Comparison of ENCODE assay signal across 8 cellular contexts in genomic region chr11:59216654-59217640, GRCh38. TPM values are rescaled to one million over a fixed set of nuclear protein-coding genes. Genes with fewer than 3 reads are reported as not detected.
A peak's percentile ranks its signal among the peaks of the same experiment; 100 is the strongest.
DNase-seq lines count a peak whose midpoint lies in the region; ATAC-seq and TF ChIP-seq lines count a peak whose summit lies in the region.

No MANE protein-coding gene starts in this region.

- peak overlapping the region in 1 of 2 donors; percentile 38 for H3K4me3 Mint-ChIP-seq in activated T-cell treated with anti-CD3 and anti-CD28 coated beads, Interleukin-2, amount 50 U/mL, for 72 hours
- H3K4me3 Mint-ChIP-seq in activated T-cell treated with anti-CD3 and anti-CD28 coated beads, Interleukin-2, amount 50 U/mL, for 24 hours = no peak overlapping the region

- peak; percentile 41 to 76 for ATAC-seq in activated T-cell treated with anti-CD3 and anti-CD28 coated beads, Interleukin-2, amount 50 U/mL, for 72 hours (replicated peaks in 1 of 2)
- ATAC-seq in HG02763 (IDR thresholded peaks at IDR 0.05; ENCODE audit: unreplicated experiment) = peak; percentile 89

- H3K27me3 Mint-ChIP-seq in activated T-cell treated with anti-CD3 and anti-CD28 coated beads, Interleukin-2, amount 50 U/mL, for 72 hours (ENCODE audit: low read depth) = peaks cover 8% of the 10 kb centered on the region
- H3K27me3 Mint-ChIP-seq in activated T-cell treated with anti-CD3 and anti-CD28 coated beads, Interleukin-2, amount 50 U/mL, for 24 hours = peaks cover 40% of the 10 kb centered on the region

- peaks cover 12% of the 10 kb centered on the region for H3K4me1 Mint-ChIP-seq in activated T-cell treated with anti-CD3 and anti-CD28 coated beads, Interleukin-2, amount 50 U/mL, for 72 hours (ENCODE audit: low read depth)
- peaks cover 13% of the 10 kb centered on the region for H3K4me1 Mint-ChIP-seq in activated T-cell treated with anti-CD3 and anti-CD28 coated beads, Interleukin-2, amount 50 U/mL, for 24 hours (ENCODE audit: low read depth)

- peaks cover 0 to 1% of the 10 kb centered on the region in 2 donors for H3K9me3 Mint-ChIP-seq in activated T-cell treated with anti-CD3 and anti-CD28 coated beads, Interleukin-2, amount 50 U/mL, for 72 hours
- no peaks in the 10 kb centered on the region for H3K9me3 Mint-ChIP-seq in activated T-cell treated with anti-CD3 and anti-CD28 coated beads, Interleukin-2, amount 50 U/mL, for 24 hours

- no peak overlapping the region for H3K27ac Mint-ChIP-seq in activated T-cell treated with anti-CD3 and anti-CD28 coated beads, Interleukin-2, amount 50 U/mL, for 72 hours
- no peak overlapping the region for H3K27ac Mint-ChIP-seq in activated T-cell treated with anti-CD3 and anti-CD28 coated beads, Interleukin-2, amount 50 U/mL, for 24 hours

- H3K4me3 ChIP-seq in NB4 (ENCODE audit: low read depth, low read length) (peak overlapping the region; percentile 17), fibroblast of the aortic adventitia (ENCODE audit: low read depth, low read length) (no peak overlapping the region)

- TF ChIP-seq CTCF in NB4 (IDR thresholded peaks at IDR 0.05; ENCODE audit: low read depth, low read length) (no peak), fibroblast of the aortic adventitia (IDR thresholded peaks at IDR 0.05; ENCODE audit: insufficient read depth, low read length) (no peak)

- H3K36me3 Mint-ChIP-seq in activated T-cell treated with anti-CD3 and anti-CD28 coated beads, Interleukin-2, amount 50 U/mL, for 72 hours (ENCODE audit: insufficient read depth in 2 of 2) = no peaks in the 10 kb centered on the region
- no peaks in the 10 kb centered on the region for H3K36me3 Mint-ChIP-seq in activated T-cell treated with anti-CD3 and anti-CD28 coated beads, Interleukin-2, amount 50 U/mL, for 24 hours (ENCODE audit: low read depth)

- TF ChIP-seq POLR2A in NB4 (IDR thresholded peaks at IDR 0.05; ENCODE audit: extremely low read depth, insufficient read length) = no peak

- DNase-seq in activated T-cell treated with anti-CD3 and anti-CD28 coated beads, Interleukin-2, amount 50 U/mL, for 72 hours = peak; percentile 8 to 9
- DNase-seq in activated T-cell treated with anti-CD3 and anti-CD28 coated beads, Interleukin-2, amount 50 U/mL, for 24 hours = no peak
- DNase-seq in NB4 (ENCODE audit: low read depth) = peak; percentile 62
- DNase-seq in fibroblast of the aortic adventitia (ENCODE audit: low read depth) = peak; percentile 29
- peak; percentile 30 for DNase-seq in superior temporal gyrus (ENCODE audit: extremely low spot score)
- DNase-seq in NCI-H2196 (lab: John Stamatoyannopoulos, UW; ENCODE audit: unreplicated experiment) = no peak
- no peak for DNase-seq in NCI-H446 treated with DMSO at 0.1 percent for 48 hours (lab: John Stamatoyannopoulos, UW)

RNA-seq across cellular contexts. Expression of gene MPEG1, which starts 4.2 kb away (rescaled TPM):
- under 1 TPM in 1 of 2 donors, not detected in 1; 0.05 TPM for total RNA-seq in activated T-cell treated with anti-CD3 and anti-CD28 coated beads, Interleukin-2, amount 50 U/mL, for 72 hours
- total RNA-seq in fibroblast of the aortic adventitia (ENCODE audit: low replicate concordance) = not detected in 2 replicates

RNA-seq across cellular contexts. Expression of gene DTX4, which starts 45.0 kb away (rescaled TPM):
- under 1 TPM in 1 of 2 donors, not detected in 1; 0.70 TPM for total RNA-seq in activated T-cell treated with anti-CD3 and anti-CD28 coated beads, Interleukin-2, amount 50 U/mL, for 72 hours
- 0.18 and 0.57 TPM in 2 replicates for total RNA-seq in fibroblast of the aortic adventitia (ENCODE audit: low replicate concordance)

Comparison
In these comparisons a context has a peak if more than half of its experiments do, and no peak if none do; other contexts are left out.
1. DNase-seq: peak in activated T-cell treated with anti-CD3 and anti-CD28 coated beads, Interleukin-2, amount 50 U/mL, for 72 hours (2 of 2), NB4 (single experiment), fibroblast of the aortic adventitia (single experiment) and superior temporal gyrus (single experiment); none in activated T-cell treated with anti-CD3 and anti-CD28 coated beads, Interleukin-2, amount 50 U/mL, for 24 hours (single experiment), NCI-H2196 (single experiment) and NCI-H446 treated with DMSO at 0.1 percent for 48 hours (single experiment).